ENCODE assay signal across 1 cellular context in genomic region chr2:241485172-241485911, GRCh38.
TF ChIP-seq lines count a peak whose summit lies in the region.

No MANE protein-coding gene starts in this region.

TF ChIP-seq in HEK293, 187 proteins besides CTCF, POLR2A, EP300 and RAD21 (continued from another document):
- no peak for TF ChIP-seq ZNF692 (tag by site-specific recombination; IDR thresholded peaks at IDR 0.05)
- TF ChIP-seq ZFHX2 (tag by site-specific recombination; conservative IDR thresholded peaks at IDR 0.05): no peak
- no peak for TF ChIP-seq AEBP2 (tag by site-specific recombination; IDR thresholded peaks at IDR 0.05; ENCODE audit: borderline replicate concordance)
- peak; percentile 91 for TF ChIP-seq WT1 (tag by site-specific recombination; IDR thresholded peaks at IDR 0.05)
- peak; percentile 81 for TF ChIP-seq GLIS1 (tag by site-specific recombination; IDR thresholded peaks at IDR 0.05)
- no peak for TF ChIP-seq ZBTB8A (tag by site-specific recombination; IDR thresholded peaks at IDR 0.05)
- no peak for TF ChIP-seq ZNF140 (tag by site-specific recombination; IDR thresholded peaks at IDR 0.05)
- TF ChIP-seq ZIC2 (tag by site-specific recombination; IDR thresholded peaks at IDR 0.05): peak; percentile 21; the same call in 1 of the 2 replicates
- TF ChIP-seq YY1 (tag by site-specific recombination; IDR thresholded peaks at IDR 0.05): no peak
- TF ChIP-seq ZNF19 (tag by site-specific recombination; IDR thresholded peaks at IDR 0.05; ENCODE audit: low read depth): no peak
- TF ChIP-seq PBX3 (CRISPR knock-in tag; IDR thresholded peaks at IDR 0.05): no peak
- TF ChIP-seq, protein P1, sequence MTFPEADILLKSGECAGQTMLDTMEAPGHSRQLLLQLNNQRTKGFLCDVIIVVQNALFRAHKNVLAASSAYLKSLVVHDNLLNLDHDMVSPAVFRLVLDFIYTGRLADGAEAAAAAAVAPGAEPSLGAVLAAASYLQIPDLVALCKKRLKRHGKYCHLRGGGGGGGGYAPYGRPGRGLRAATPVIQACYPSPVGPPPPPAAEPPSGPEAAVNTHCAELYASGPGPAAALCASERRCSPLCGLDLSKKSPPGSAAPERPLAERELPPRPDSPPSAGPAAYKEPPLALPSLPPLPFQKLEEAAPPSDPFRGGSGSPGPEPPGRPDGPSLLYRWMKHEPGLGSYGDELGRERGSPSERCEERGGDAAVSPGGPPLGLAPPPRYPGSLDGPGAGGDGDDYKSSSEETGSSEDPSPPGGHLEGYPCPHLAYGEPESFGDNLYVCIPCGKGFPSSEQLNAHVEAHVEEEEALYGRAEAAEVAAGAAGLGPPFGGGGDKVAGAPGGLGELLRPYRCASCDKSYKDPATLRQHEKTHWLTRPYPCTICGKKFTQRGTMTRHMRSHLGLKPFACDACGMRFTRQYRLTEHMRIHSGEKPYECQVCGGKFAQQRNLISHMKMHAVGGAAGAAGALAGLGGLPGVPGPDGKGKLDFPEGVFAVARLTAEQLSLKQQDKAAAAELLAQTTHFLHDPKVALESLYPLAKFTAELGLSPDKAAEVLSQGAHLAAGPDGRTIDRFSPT (tag by site-specific recombination; IDR thresholded peaks at IDR 0.05): no peak
- TF ChIP-seq IKZF3 (tag by site-specific recombination; IDR thresholded peaks at IDR 0.05): 0 out of 2 replicates have a peak, but pooled peaks have one; percentile 16
- TF ChIP-seq TSHZ1 (tag by site-specific recombination; IDR thresholded peaks at IDR 0.05; ENCODE audit: borderline replicate concordance): no peak
- TF ChIP-seq, protein P2, sequence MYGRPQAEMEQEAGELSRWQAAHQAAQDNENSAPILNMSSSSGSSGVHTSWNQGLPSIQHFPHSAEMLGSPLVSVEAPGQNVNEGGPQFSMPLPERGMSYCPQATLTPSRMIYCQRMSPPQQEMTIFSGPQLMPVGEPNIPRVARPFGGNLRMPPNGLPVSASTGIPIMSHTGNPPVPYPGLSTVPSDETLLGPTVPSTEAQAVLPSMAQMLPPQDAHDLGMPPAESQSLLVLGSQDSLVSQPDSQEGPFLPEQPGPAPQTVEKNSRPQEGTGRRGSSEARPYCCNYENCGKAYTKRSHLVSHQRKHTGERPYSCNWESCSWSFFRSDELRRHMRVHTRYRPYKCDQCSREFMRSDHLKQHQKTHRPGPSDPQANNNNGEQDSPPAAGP (tag by site-specific recombination; IDR thresholded peaks at IDR 0.05): peak; percentile 76
- TF ChIP-seq ZNF341 (tag by site-specific recombination; IDR thresholded peaks at IDR 0.05; ENCODE audit: low read depth): peak; percentile 51; the same call in 1 of the 2 replicates
